ENCODE assay signal across 28 cellular contexts in genomic region chr4:181147421-181147951, GRCh38.
"Had no signal": no experiment of that assay in that cellular context is flagged by ENCODE, and none has a peak within 500 bp of the region (broad histone marks: within the 10 kb centered on the region; RNA-seq: fewer than 3 reads in every experiment).

No MANE protein-coding gene starts in this region.

- H3K27me3 Mint-ChIP-seq: activated CD4-positive, alpha-beta T cell treated with anti-CD3 and anti-CD28 coated beads, Interleukin-2, amount 10 ng/mL, durations not matched to agents 24 days and 14 days; activated CD8-positive, alpha-beta T cell treated with anti-CD3 and anti-CD28 coated beads for 36 hours; activated T-helper 17 cell treated with anti-CD3 and anti-CD28 coated beads, Interleukin-2, amount 50 U/mL, for 72 hours; central memory CD8-positive, alpha-beta T cell had no signal

- H3K9me3 Mint-ChIP-seq: activated CD4-positive, alpha-beta T cell treated with anti-CD3 and anti-CD28 coated beads, Interleukin-2, amount 10 ng/mL, durations not matched to agents 24 days and 14 days; activated CD8-positive, alpha-beta T cell treated with anti-CD3 and anti-CD28 coated beads for 36 hours; activated naive CD8-positive, alpha-beta T cell treated with anti-CD3 and anti-CD28 coated beads for 36 hours; activated T-helper 17 cell treated with anti-CD3 and anti-CD28 coated beads, Interleukin-2, amount 50 U/mL, for 72 hours; T-helper 1 cell treated with Interleukin-12 subunit alpha and Interleukin-12 subunit beta and Interleukin-4 antibody, amounts not matched to agents 30 μg/mL and 1 μg/mL, for 36 hours; T-helper 2 cell treated with Interferon-gamma antibody and Interleukin-4, amounts not matched to agents 5 μg/mL and 100 μg/mL, for 36 hours had no signal

- H3K27ac Mint-ChIP-seq: activated CD4-positive, alpha-beta T cell treated with anti-CD3 and anti-CD28 coated beads, Interleukin-2, amount 10 ng/mL, durations not matched to agents 24 days and 14 days; activated CD8-positive, alpha-beta T cell treated with anti-CD3 and anti-CD28 coated beads for 36 hours; activated naive CD8-positive, alpha-beta T cell treated with anti-CD3 and anti-CD28 coated beads for 36 hours; activated T-cell treated with anti-CD3 and anti-CD28 coated beads, Interleukin-2, amount 50 U/mL, for 72 hours; activated T-helper 17 cell treated with anti-CD3 and anti-CD28 coated beads, Interleukin-2, amount 50 U/mL, for 72 hours; T-helper 1 cell treated with Interleukin-12 subunit alpha and Interleukin-12 subunit beta and Interleukin-4 antibody, amounts not matched to agents 30 μg/mL and 1 μg/mL, for 36 hours; T-helper 2 cell treated with Interferon-gamma antibody and Interleukin-4, amounts not matched to agents 5 μg/mL and 100 μg/mL, for 36 hours had no signal

- H3K4me1 Mint-ChIP-seq: activated CD4-positive, alpha-beta T cell treated with anti-CD3 and anti-CD28 coated beads, Interleukin-2, amount 10 ng/mL, durations not matched to agents 24 days and 14 days; activated naive CD8-positive, alpha-beta T cell treated with anti-CD3 and anti-CD28 coated beads for 36 hours; activated T-helper 17 cell treated with anti-CD3 and anti-CD28 coated beads, Interleukin-2, amount 50 U/mL, for 72 hours; central memory CD8-positive, alpha-beta T cell had no signal

- ATAC-seq: activated CD8-positive, alpha-beta T cell treated with anti-CD3 and anti-CD28 coated beads for 36 hours; activated T-cell treated with anti-CD3 and anti-CD28 coated beads, Interleukin-2, amount 50 U/mL, for 72 hours; activated T-helper 17 cell treated with anti-CD3 and anti-CD28 coated beads, Interleukin-2, amount 50 U/mL, for 72 hours; PC-3 had no signal

- H3K36me3 Mint-ChIP-seq: activated naive CD8-positive, alpha-beta T cell treated with anti-CD3 and anti-CD28 coated beads for 36 hours had no signal

- H3K4me3 Mint-ChIP-seq: activated CD4-positive, alpha-beta T cell treated with anti-CD3 and anti-CD28 coated beads, Interleukin-2, amount 10 ng/mL, durations not matched to agents 24 days and 14 days; activated CD8-positive, alpha-beta T cell treated with anti-CD3 and anti-CD28 coated beads for 36 hours; activated naive CD8-positive, alpha-beta T cell treated with anti-CD3 and anti-CD28 coated beads for 36 hours; activated T-cell treated with anti-CD3 and anti-CD28 coated beads, Interleukin-2, amount 50 U/mL, for 72 hours; activated T-helper 17 cell treated with anti-CD3 and anti-CD28 coated beads, Interleukin-2, amount 50 U/mL, for 72 hours; central memory CD8-positive, alpha-beta T cell; T-helper 1 cell treated with Interleukin-12 subunit alpha and Interleukin-12 subunit beta and Interleukin-4 antibody, amounts not matched to agents 30 μg/mL and 1 μg/mL, for 36 hours; T-helper 2 cell treated with Interferon-gamma antibody and Interleukin-4, amounts not matched to agents 5 μg/mL and 100 μg/mL, for 36 hours had no signal

- DNase-seq: activated CD4-positive, alpha-beta T cell treated with anti-CD3 and anti-CD28 coated beads, Interleukin-2, amount 10 ng/mL, durations not matched to agents 24 days and 14 days; activated CD4-positive, alpha-beta T cell treated with anti-CD3 and anti-CD28 coated beads, Interleukin-2, amount 50 U/mL, for 4 hours; activated CD8-positive, alpha-beta T cell treated with anti-CD3 and anti-CD28 coated beads for 36 hours; activated effector memory CD4-positive, alpha-beta T cell treated with anti-CD3 and anti-CD28 coated beads, Interleukin-2, amount 50 U/mL, for 16 hours; activated naive CD4-positive, alpha-beta T cell; activated naive CD4-positive, alpha-beta T cell treated with anti-CD3 and anti-CD28 coated beads, Interleukin-2, amount 50 U/mL, for 16 hours; activated naive CD8-positive, alpha-beta T cell treated with anti-CD3 and anti-CD28 coated beads for 36 hours; activated T-cell treated with anti-CD3 and anti-CD28 coated beads, Interleukin-2, amount 50 U/mL, for 1 hour; activated T-cell treated with anti-CD3 and anti-CD28 coated beads, Interleukin-2, amount 50 U/mL, for 72 hours; amniotic stem cell; aorta; brain microvascular endothelial cell; NCI-H1105; NCI-H1417 treated with DMSO at 0.1 percent for 48 hours; NCI-H2029; NCI-H2227 treated with DMSO at 0.1 percent for 48 hours; NCI-H510A treated with DMSO at 0.1 percent for 48 hours; NCI-H748 treated with DMSO at 0.1 percent for 48 hours; NK-92 treated with Interleukin-12 subunit alpha and Interleukin-12 subunit beta, amount 100 ng/mL, for 24 hours; PC-3; Peyer's patch; RPMI8226; SHP77 treated with DMSO at 0.1 percent for 48 hours; SK-N-SH had no signal
